ENCODE assay signal across 8 cellular contexts in genomic region chr2:130342020-130342532, GRCh38.
DNase-seq lines count a peak whose midpoint lies in the region; ATAC-seq and TF ChIP-seq lines count a peak whose summit lies in the region.

No MANE protein-coding gene starts in this region.

- ATAC-seq in GM19035 (IDR thresholded peaks at IDR 0.05; ENCODE audit: unreplicated experiment) = peak; percentile 74
- peak; percentile 77 for ATAC-seq in HG03342 (IDR thresholded peaks at IDR 0.05; ENCODE audit: unreplicated experiment)
- ATAC-seq in central memory CD8-positive, alpha-beta T cell (replicated peaks; ENCODE audit: extremely low read depth, poor library complexity, severe bottlenecking) = peak; percentile 71

- H3K27me3 Mint-ChIP-seq in central memory CD8-positive, alpha-beta T cell = no peaks in the 10 kb centered on the region

- peak; percentile 93 for DNase-seq in AG10803 (ENCODE audit: low read depth)
- peak; percentile 95 for DNase-seq in NCI-H345 treated with DMSO at 0.1 percent for 48 hours (lab: John Stamatoyannopoulos, UW; ENCODE audit: unreplicated experiment)
- DNase-seq in activated CD4-positive, CD25-positive, alpha-beta regulatory T cell treated with anti-CD3 and anti-CD28 coated beads, Interleukin-2, amount 50 U/mL, for 16 hours (ENCODE audit: low read depth, low spot score) = peak; percentile 78
- peak; percentile 75 to 80 for DNase-seq in central memory CD8-positive, alpha-beta T cell (ENCODE audit: low spot score in 2 of 2)
- peak; percentile 98 for DNase-seq in islet precursor cell
- peak; percentile 71 to 73 (median 73) for DNase-seq in stimulated activated CD4-positive, alpha-beta T cell treated with anti-CD3 and anti-CD28 coated beads, Interleukin-12 subunit alpha, Interleukin-12 subunit beta, amount 100 ng/mL, for 48 hours (ENCODE audit: low read depth in 2 of 3, low spot score in 1 of 3)

- peaks cover 40% of the 10 kb centered on the region for H3K4me1 Mint-ChIP-seq in central memory CD8-positive, alpha-beta T cell

- peak overlapping the region; percentile 98 for H3K27ac Mint-ChIP-seq in central memory CD8-positive, alpha-beta T cell (ENCODE audit: low read depth)

- TF ChIP-seq CTCF in AG10803 (conservative IDR thresholded peaks at IDR 0.05; ENCODE audit: low read length) = no peak

- peaks cover 39% of the 10 kb centered on the region for H3K36me3 Mint-ChIP-seq in central memory CD8-positive, alpha-beta T cell (ENCODE audit: insufficient read depth)

- peak overlapping the region; percentile 94 for H3K4me3 ChIP-seq in AG10803 (ENCODE audit: low read length)

- H3K4me3 Mint-ChIP-seq in central memory CD8-positive, alpha-beta T cell = peak overlapping the region; percentile 100

- H3K9me3 Mint-ChIP-seq in central memory CD8-positive, alpha-beta T cell = no peaks in the 10 kb centered on the region

Comparison
In these comparisons a context has a peak if more than half of its experiments do, and no peak if none do; other contexts are left out.
1. Peak in every context shown above with its lines: DNase-seq, ATAC-seq and H3K4me3 ChIP-seq.